28 cellular contexts compared by ENCODE assay signal in genomic region chr18:37516361-37516853, GRCh38. TPM values are rescaled to one million over a fixed set of nuclear protein-coding genes. Genes with fewer than 3 reads are reported as not detected.
"Had no signal": no experiment of that assay in that cellular context is flagged by ENCODE, and none has a peak within 500 bp of the region (broad histone marks: within the 10 kb centered on the region; RNA-seq: fewer than 3 reads in every experiment).

No MANE protein-coding gene starts in this region.

- H3K4me3 ChIP-seq: cardiac muscle cell, SJCRH30 had no signal

- H3K36me3 ChIP-seq: brain microvascular endothelial cell, cardiac muscle cell, SJCRH30 had no signal

- ATAC-seq: activated T-cell treated with anti-CD3 and anti-CD28 coated beads, Interleukin-2, amount 50 U/mL, for 4 hours; activated T-helper 17 cell treated with anti-CD3 and anti-CD28 coated beads, Interleukin-2, amount 50 U/mL, for 72 hours; Panc1; T-helper 17 cell had no signal

- H3K4me1 ChIP-seq: SJCRH30 had no signal

- H3K27ac ChIP-seq: brain microvascular endothelial cell, cardiac muscle cell, KMS-11, SJCRH30 had no signal

- H3K9me3 ChIP-seq: SJCRH30 had no signal

- DNase-seq: activated B cell treated with CpG ODN at 0.5 μM for 24 hours; activated CD4-positive, alpha-beta memory T cell treated with anti-CD3 and anti-CD28 coated beads for 36 hours; activated CD4-positive, alpha-beta T cell treated with anti-CD3 and anti-CD28 coated beads for 1 hour; activated CD4-positive, alpha-beta T cell treated with anti-CD3 and anti-CD28 coated beads, Interleukin-2, amount 10 ng/mL, durations not matched to agents 7 days and 5 days; activated CD8-positive, alpha-beta memory T cell treated with anti-CD3 and anti-CD28 coated beads for 24 hours; activated gamma-delta T cell; activated naive CD4-positive, alpha-beta T cell treated with anti-CD3 and anti-CD28 coated beads, Interleukin-2, amount 10 ng/mL, durations not matched to agents 7 days and 5 days; activated naive CD8-positive, alpha-beta T cell treated with anti-CD3 and anti-CD28 coated beads for 36 hours; activated T-cell treated with anti-CD3 and anti-CD28 coated beads, Interleukin-2, amount 50 U/mL, for 4 hours; brain microvascular endothelial cell; NCI-H1092; NCI-H1417 treated with DMSO at 0.1 percent for 48 hours; NCI-H1694; NCI-H2029; NCI-H2107; NCI-H524; NCI-H748 treated with DMSO at 0.1 percent for 48 hours; OCI-M1; Right ventricle myocardium superior; RPMI8226; SJCRH30; T-helper 17 cell; T-helper 9 cell had no signal

- H3K27me3 ChIP-seq: brain microvascular endothelial cell, cardiac muscle cell, SJCRH30 had no signal

RNA-seq across cellular contexts. Expression of gene CELF4, which starts 49.2 kb away (rescaled TPM):
- total RNA-seq: activated B cell treated with CpG ODN at 0.5 μM for 24 hours; activated CD4-positive, alpha-beta memory T cell treated with anti-CD3 and anti-CD28 coated beads for 36 hours; activated CD4-positive, alpha-beta T cell treated with anti-CD3 and anti-CD28 coated beads, Interleukin-2, amount 10 ng/mL, durations not matched to agents 7 days and 5 days; activated naive CD8-positive, alpha-beta T cell treated with anti-CD3 and anti-CD28 coated beads for 36 hours; activated T-cell treated with anti-CD3 and anti-CD28 coated beads, Interleukin-2, amount 50 U/mL, for 4 hours; activated T-helper 17 cell treated with anti-CD3 and anti-CD28 coated beads, Interleukin-2, amount 50 U/mL, for 72 hours; MCF 10A; SJCRH30; T-helper 17 cell had no signal
